In genomic region chr22:37337204-37337943, GRCh38 we compare ENCODE assay signal across 1 cellular context.
TF ChIP-seq lines count a peak whose summit lies in the region.

No MANE protein-coding gene starts in this region.

TF ChIP-seq in HEK293, 187 proteins besides CTCF, POLR2A, EP300 and RAD21 (continued from another document):
- TF ChIP-seq REST (tag by site-specific recombination; IDR thresholded peaks at IDR 0.05) = no peak
